In genomic region chr17:42441717-42442565, GRCh38 we compare ENCODE assay signal across 20 cellular contexts. TPM values are rescaled to one million over a fixed set of nuclear protein-coding genes. Genes with fewer than 3 reads are reported as not detected.
DNase-seq lines count a peak whose midpoint lies in the region; ATAC-seq, FAIRE-seq and TF ChIP-seq lines count a peak whose summit lies in the region.
"Had no signal": no experiment of that assay in that cellular context is flagged by ENCODE, and none has a peak within 500 bp of the region (broad histone marks: within the 10 kb centered on the region; RNA-seq: fewer than 3 reads in every experiment).

No MANE protein-coding gene starts in this region.

- no peak for TF ChIP-seq RAD21 in K562 (CRISPR knock-in tag; conservative IDR thresholded peaks at IDR 0.05 in 1 of 2, IDR thresholded peaks at IDR 0.05 in 1 of 2)

- H3K79me1 ChIP-seq in H9 (ENCODE audit: insufficient read depth, low read depth, low read length, poor library complexity, severe bottlenecking): no peaks in the 10 kb centered on the region

- TF ChIP-seq EP300 in K562 (IDR thresholded peaks at IDR 0.05; ENCODE audit: low read length): no peak

- H3K9me1 ChIP-seq in K562 (ENCODE audit: control insufficient read depth, insufficient read depth, low read length): no peaks in the 10 kb centered on the region

- peak overlapping the region in 1 of 10 experiments; percentile 5; a peak in 1 of 20 replicates for H3K4me3 ChIP-seq in BLaER1 treated with 17β-estradiol and CSF1 and Interleukin-3, amounts not matched to agents 10 nM and 100 nM
- H3K4me3 ChIP-seq in K562 (no peak overlapping the region), mucosa of rectum (ENCODE audit: low read length in 2 of 2) (peak overlapping the region; percentile 14 to 50)
- H3K4me3 ChIP-seq: breast epithelium, thyroid gland had no signal

- POLR2A ChIA-PET in K562 (lab: Yijun Ruan, JAX): interaction anchor here (0.6 to 2.0 kb wide), 7 partner anchors 11 to 242 kb away, joined by 3 to 9 read pairs (median 3); partner anchors contain the start of gene CAVIN1
- POLR2A ChIA-PET in activated CD8-positive, alpha-beta T cell treated with anti-CD3 and anti-CD28 coated beads, Interleukin-2, amount 10 ng/mL, durations not matched to agents 7 days and 5 days (lab: Charles Lee): no interaction called here

- ATAC-seq in K562: peak; percentile 75
- ATAC-seq in activated CD8-positive, alpha-beta T cell treated with anti-CD3 and anti-CD28 coated beads, Interleukin-2, amount 10 ng/mL, durations not matched to agents 7 days and 5 days: no peak

- H3K79me2 ChIP-seq in H9 (ENCODE audit: insufficient read depth, low read length) (no peaks in the 10 kb centered on the region), K562 (ENCODE audit: control insufficient read depth, insufficient read depth, low read length) (no peaks in the 10 kb centered on the region)

- TF ChIP-seq CTCF in H9 (conservative IDR thresholded peaks at IDR 0.05): no peak
- no peak for TF ChIP-seq CTCF in K562 (IDR thresholded peaks at IDR 0.05 in 2 of 3, conservative IDR thresholded peaks at IDR 0.05 in 1 of 3; ENCODE audit: insufficient read depth in 2 of 3, low read depth in 1 of 3, low read length in 3 of 3)

- peak overlapping the region in 3 of 11 experiments; percentile 51 to 68 (median 55); a peak in 5 of 22 replicates for H3K27ac ChIP-seq in BLaER1 treated with 17β-estradiol and CSF1 and Interleukin-3, amounts not matched to agents 10 nM and 100 nM
- H3K27ac ChIP-seq in H9 (ENCODE audit: insufficient read length, low read depth, low read length) (no peak overlapping the region), K562 (ENCODE audit: extremely low read depth, low read depth, low read length) (no peak overlapping the region), mucosa of rectum (ENCODE audit: low read depth in 2 of 2, low read length in 2 of 2) (peak overlapping the region; percentile 43 to 50)
- H3K27ac ChIP-seq: breast epithelium, thyroid gland had no signal

- H2AFZ ChIP-seq in H9 (ENCODE audit: low read length) (no peak overlapping the region), K562 (ENCODE audit: low read depth, low read length) (peak overlapping the region; percentile 82)

- H2BK12ac ChIP-seq in H9 (ENCODE audit: insufficient read length, low read depth, low read length): no peak overlapping the region

- no peak overlapping the region for H2BK15ac ChIP-seq in H9 (ENCODE audit: low read depth, low read length)

- FAIRE-seq in K562 (lab: Jason Lieb, UNC) (peak; percentile 74), frontal cortex (lab: Jason Lieb, UNC) (no peak)
- FAIRE-seq: keratinocyte had no signal

- no peak overlapping the region for H3K23ac ChIP-seq in H9 (ENCODE audit: insufficient read length, low read depth, low read length)

- peak overlapping the region; percentile 12 to 88 (median 57); a peak in 19 of 22 replicates for H3K4me2 ChIP-seq in BLaER1 treated with 17β-estradiol and CSF1 and Interleukin-3, amounts not matched to agents 10 nM and 100 nM
- H3K4me2 ChIP-seq in H9 (ENCODE audit: insufficient read depth, insufficient read length, low read length) (no peak overlapping the region), K562 (ENCODE audit: insufficient read depth, low read length) (peak overlapping the region; percentile 28; the same call in 1 of the 2 replicates)

- no peak overlapping the region for H3T11ph ChIP-seq in H9 (ENCODE audit: low read length)

- peak overlapping the region in 2 of 3 experiments; percentile 50 to 52; a peak in 4 of 7 replicates for H3K27ac Mint-ChIP-seq in H9
- H3K27ac Mint-ChIP-seq in activated CD8-positive, alpha-beta T cell treated with anti-CD3 and anti-CD28 coated beads, Interleukin-2, amount 10 ng/mL, durations not matched to agents 7 days and 5 days: no peak overlapping the region
- H3K27ac Mint-ChIP-seq: activated naive CD8-positive, alpha-beta T cell had no signal

- H3K4ac ChIP-seq in H9 (ENCODE audit: low read depth, low read length): no peak overlapping the region

- peaks cover 0 to 59% (median 23%) of the 10 kb centered on the region in 10 experiments; a peak in 18 of 20 replicates for H3K4me1 ChIP-seq in BLaER1 treated with 17β-estradiol and CSF1 and Interleukin-3, amounts not matched to agents 10 nM and 100 nM
- H3K4me1 ChIP-seq in H9 (ENCODE audit: insufficient read depth, low read length) (peaks cover 2% of the 10 kb centered on the region; the same call in 1 of the 2 replicates), K562 (replicated peaks in 1 of 2; ENCODE audit: control insufficient read depth in 2 of 2, insufficient read depth in 2 of 2, low read length in 2 of 2) (peaks cover 0 to 3% of the 10 kb centered on the region in 2 experiments; a peak in 2 of 5 replicates), mucosa of rectum (ENCODE audit: control insufficient read depth in 2 of 2, insufficient read depth in 2 of 2, low read length in 2 of 2) (peaks cover 7 to 9% of the 10 kb centered on the region in 2 donors)
- H3K4me1 ChIP-seq: breast epithelium had no signal

- CTCF ChIA-PET in K562 (lab: Yijun Ruan, JAX; ENCODE audit: low intra/inter-chr PET ratio): no interaction called here
- CTCF ChIA-PET in activated CD8-positive, alpha-beta T cell treated with anti-CD3 and anti-CD28 coated beads, Interleukin-2, amount 10 ng/mL, durations not matched to agents 7 days and 5 days (lab: Charles Lee): interaction anchor here (1.1 to 2.5 kb wide), 7 partner anchors 14 to 220 kb away, joined by 3 to 11 read pairs (median 6); no protein-coding TSS in a partner anchor

- no CpG with 5 or more reads among the region's 12 CpGs for WGBS in H9 (ENCODE audit: extremely low coverage, insufficient read length, low lambda C conversion rate)
- WGBS in K562 (ENCODE audit: insufficient coverage, low coverage, missing lambda C conversion rate): 26% methylated on average over 12 of the region's 12 CpGs

- H4K5ac ChIP-seq in H9 (ENCODE audit: insufficient read length, low read depth, low read length): no peak overlapping the region

- no peak for TF ChIP-seq POLR2A in K562 (conservative IDR thresholded peaks at IDR 0.05)

- H3K27me3 Mint-ChIP-seq in H9 (ENCODE audit: low read depth): no peaks in the 10 kb centered on the region
- H3K27me3 Mint-ChIP-seq in activated CD8-positive, alpha-beta T cell treated with anti-CD3 and anti-CD28 coated beads, Interleukin-2, amount 10 ng/mL, durations not matched to agents 7 days and 5 days (ENCODE audit: low read depth): peaks cover 9% of the 10 kb centered on the region
- H3K27me3 Mint-ChIP-seq: activated naive CD8-positive, alpha-beta T cell had no signal

- 0 out of 22 replicates have a peak, but pooled peaks cover 0 to 3% (median 0%) of the 10 kb centered on the region in 11 experiments for H3K9me3 ChIP-seq in BLaER1 treated with 17β-estradiol and CSF1 and Interleukin-3, amounts not matched to agents 10 nM and 100 nM (replicated peaks in 1 of 11)
- H3K9me3 ChIP-seq in H9 (ENCODE audit: control insufficient read depth, low read depth, low read length) (no peaks in the 10 kb centered on the region), K562 (replicated peaks; ENCODE audit: control insufficient read depth, insufficient read depth, low read depth, low read length) (no peaks in the 10 kb centered on the region), mucosa of rectum (ENCODE audit: control insufficient read depth in 2 of 2, low read length in 2 of 2) (no peaks in the 10 kb centered on the region)
- H3K9me3 ChIP-seq: breast epithelium, thyroid gland had no signal

- no peak overlapping the region for H3K4me3 Mint-ChIP-seq in H9
- H3K4me3 Mint-ChIP-seq in activated CD8-positive, alpha-beta T cell treated with anti-CD3 and anti-CD28 coated beads, Interleukin-2, amount 10 ng/mL, durations not matched to agents 7 days and 5 days: no peak overlapping the region
- H3K4me3 Mint-ChIP-seq: activated naive CD8-positive, alpha-beta T cell had no signal

- H2AK5ac ChIP-seq in H9 (ENCODE audit: insufficient read length, low read length): no peak overlapping the region

- no peaks in the 10 kb centered on the region for H3K27me3 ChIP-seq in BLaER1 treated with 17β-estradiol and CSF1 and Interleukin-3, amounts not matched to agents 10 nM and 100 nM
- H3K27me3 ChIP-seq in H9 (ENCODE audit: insufficient read depth, low read length) (no peaks in the 10 kb centered on the region), K562 (ENCODE audit: control insufficient read depth in 2 of 2, insufficient read depth in 2 of 2, low read length in 2 of 2) (no peaks in the 10 kb centered on the region), mucosa of rectum (ENCODE audit: control insufficient read depth in 2 of 2, insufficient read depth in 2 of 2, low read length in 2 of 2) (no peaks in the 10 kb centered on the region)
- H3K27me3 ChIP-seq: breast epithelium, thyroid gland had no signal

- H3K18ac ChIP-seq in H9 (ENCODE audit: insufficient read length, low read depth, low read length): no peak overlapping the region

- no peak overlapping the region for H2BK5ac ChIP-seq in H9 (ENCODE audit: insufficient read length, low read length)

- no peak overlapping the region for H4K91ac ChIP-seq in H9 (ENCODE audit: insufficient read length, low read depth, low read length)

- no peaks in the 10 kb centered on the region for H3K23me2 ChIP-seq in H9 (ENCODE audit: insufficient read length, low read depth, low read length, poor library complexity, severe bottlenecking)

- no TSS peak for BruUV-seq in K562 (replicated peaks; lab: Mats Ljungman, UMichigan)

- no peaks in the 10 kb centered on the region for H4K20me1 ChIP-seq in BLaER1 treated with 17β-estradiol and CSF1 and Interleukin-3, amounts not matched to agents 10 nM and 100 nM
- no peaks in the 10 kb centered on the region for H4K20me1 ChIP-seq in H9 (ENCODE audit: control insufficient read depth, insufficient read depth, insufficient read length)
- H4K20me1 ChIP-seq in K562 (replicated peaks; ENCODE audit: control insufficient read depth, insufficient read depth, low read length): no peaks in the 10 kb centered on the region

- in situ Hi-C loops in K562 (cut with MboI): no loop called here

- H4K8ac ChIP-seq in H9 (replicated peaks; ENCODE audit: insufficient read length, low read depth, low read length): no peak overlapping the region

- no peak overlapping the region for H3K14ac ChIP-seq in H9 (ENCODE audit: insufficient read depth, low read length)

- DNase-seq in H9 (no peak), K562 (ENCODE audit: extremely low read depth in 1 of 4, low spot score in 3 of 4) (no peak), NCI-H1092 (lab: John Stamatoyannopoulos, UW) (no peak), frontal cortex (ENCODE audit: low spot score in 2 of 2) (no peak)
- no peak for DNase-seq in activated CD4-positive, CD25-positive, alpha-beta regulatory T cell (lab: John Stamatoyannopoulos, UW)
- DNase-seq in activated CD8-positive, alpha-beta T cell treated with anti-CD3 and anti-CD28 coated beads, Interleukin-2, amount 10 ng/mL, durations not matched to agents 7 days and 5 days: no peak
- DNase-seq: activated CD8-positive, alpha-beta memory T cell treated with anti-CD3 and anti-CD28 coated beads, Interleukin-2, amount 50 U/mL, for 48 hours; AML-193; DMS 273 treated with DMSO at 0.1 percent for 48 hours; head of caudate nucleus; KG1; NK-92 treated with Interleukin-12 subunit alpha and Interleukin-12 subunit beta, amount 100 ng/mL, for 24 hours; stimulated activated CD4-positive, alpha-beta T cell treated with anti-CD3 and anti-CD28 coated beads, Interleukin-4, amount 100 ng/mL, for 24 hours; stimulated activated CD8-positive, alpha-beta memory T cell treated with anti-CD3 and anti-CD28 coated beads, Interleukin-4, amount 100 ng/mL, for 48 hours; thyroid gland had no signal

- peaks cover 10 to 13% of the 10 kb centered on the region in 2 experiments for H3K4me1 Mint-ChIP-seq in H9
- H3K4me1 Mint-ChIP-seq in activated CD8-positive, alpha-beta T cell treated with anti-CD3 and anti-CD28 coated beads, Interleukin-2, amount 10 ng/mL, durations not matched to agents 7 days and 5 days (ENCODE audit: low read depth): peaks cover 2% of the 10 kb centered on the region

- no peak overlapping the region for H2BK120ac ChIP-seq in H9 (ENCODE audit: low read depth, low read length, poor library complexity, severe bottlenecking)

- intact Hi-C loops in K562 (cut with micrococcal nuclease): no loop called here

- peaks cover 4 to 8% of the 10 kb centered on the region in 2 experiments; a peak in 3 of 5 replicates for H3K9me3 Mint-ChIP-seq in H9
- no peaks in the 10 kb centered on the region for H3K9me3 Mint-ChIP-seq in activated CD8-positive, alpha-beta T cell treated with anti-CD3 and anti-CD28 coated beads, Interleukin-2, amount 10 ng/mL, durations not matched to agents 7 days and 5 days (ENCODE audit: insufficient read depth)

- H2BK20ac ChIP-seq in H9 (ENCODE audit: low read depth, low read length, poor library complexity, severe bottlenecking): no peak overlapping the region

- H3K56ac ChIP-seq in H9 (ENCODE audit: insufficient read length, low read depth, low read length): no peak overlapping the region

- no peaks in the 10 kb centered on the region for H3K36me3 ChIP-seq in BLaER1 treated with 17β-estradiol and CSF1 and Interleukin-3, amounts not matched to agents 10 nM and 100 nM
- H3K36me3 ChIP-seq in K562 (ENCODE audit: control insufficient read depth, insufficient read depth, low read length) (no peaks in the 10 kb centered on the region), mucosa of rectum (ENCODE audit: control insufficient read depth in 2 of 2, insufficient read depth in 2 of 2, low read length in 2 of 2) (no peaks in the 10 kb centered on the region)
- H3K36me3 ChIP-seq: breast epithelium, thyroid gland had no signal

- H3K9ac ChIP-seq in BLaER1 treated with 17β-estradiol and CSF1 and Interleukin-3, amounts not matched to agents 10 nM and 100 nM: peak overlapping the region in 3 of 11 experiments; percentile 34 to 39 (median 39); a peak in 3 of 22 replicates
- H3K9ac ChIP-seq in H9 (ENCODE audit: extremely low read depth, insufficient read length, low read length) (no peak overlapping the region), K562 (ENCODE audit: insufficient read depth in 1 of 2, low read depth in 2 of 2, low read length in 2 of 2) (no peak overlapping the region; a peak in 1 of 4 replicates), mucosa of rectum (ENCODE audit: low read depth in 1 of 2, low read length in 2 of 2) (no peak overlapping the region)

- H3K36me3 Mint-ChIP-seq in H9 (ENCODE audit: insufficient read depth in 1 of 3, low read depth in 3 of 3): no peaks in the 10 kb centered on the region
- H3K36me3 Mint-ChIP-seq in activated CD8-positive, alpha-beta T cell treated with anti-CD3 and anti-CD28 coated beads, Interleukin-2, amount 10 ng/mL, durations not matched to agents 7 days and 5 days (ENCODE audit: low read depth): no peaks in the 10 kb centered on the region
- H3K36me3 Mint-ChIP-seq: activated naive CD8-positive, alpha-beta T cell had no signal

RNA-seq across cellular contexts. Expression of gene ATP6V0A1, which starts 16.7 kb away (rescaled TPM):
- total RNA-seq in H9 (2021) (47.8 and 54.1 TPM in 2 replicates), K562 (2014; rRNA removed) (71.7 and 82.2 TPM in 2 replicates), K562 (2014; rRNA removed; fragmentation: Illumina TruSeq; extraction: Trizol) (75.5 and 89.2 TPM in 2 replicates), K562 (2015; rRNA removed; fragmentation: Illumina TruSeq; extraction: Trizol) (54.9 and 56.1 TPM in 2 replicates), K562 (2021) (127 and 141 TPM in 2 replicates), frontal cortex (207 TPM)
- 998 and 1,046 TPM in 2 replicates for total RNA-seq in K562 (2011; cell fraction: chromatin; rRNA removed; ENCODE audit: low replicate concordance)
- 668 and 698 TPM in 2 replicates for total RNA-seq in K562 (2011; cell fraction: nucleolus; rRNA removed)
- 746 and 878 TPM in 2 replicates for total RNA-seq in K562 (2011; cell fraction: nucleoplasm; rRNA removed)
- polyA plus RNA-seq in K562 (2011; rRNA removed) (102 and 104 TPM in 2 replicates), K562 (2014; fragmentation: Illumina TruSeq; extraction: Trizol) (143 and 158 TPM in 2 replicates), K562 (2014; fragmentation: Nextera tagmentation; extraction: Ambion mirVana) (10 to 100 TPM; 11.8 to 46.3 TPM), K562 (2014; rRNA removed) (62.7 and 80.3 TPM in 2 replicates)
- polyA plus RNA-seq in K562 (2011; cell fraction: cytosol; rRNA removed): 101 and 137 TPM in 2 replicates
- 300 and 643 TPM in 2 replicates for polyA plus RNA-seq in K562 (2011; cell fraction: nucleus; rRNA removed)
- polyA plus RNA-seq in K562 (2012): 77.1 and 103 TPM in 2 replicates
- polyA minus RNA-seq in K562 (2011; rRNA and poly(A)+ RNA removed): 165 and 302 TPM in 2 replicates
- polyA minus RNA-seq in K562 (2011; cell fraction: cytosol; rRNA and poly(A)+ RNA removed): 41.3 and 104 TPM in 2 replicates
- 181 and 232 TPM in 2 replicates for polyA minus RNA-seq in K562 (2011; cell fraction: nucleus; rRNA and poly(A)+ RNA removed)
- 1 to 10 TPM; 2.1 to 2.2 TPM for total RNA-seq in activated CD8-positive, alpha-beta T cell treated with anti-CD3 and anti-CD28 coated beads, Interleukin-2, amount 10 ng/mL, durations not matched to agents 7 days and 5 days

RNA-seq across cellular contexts. Expression of gene CAVIN1, which starts 18.9 kb away (rescaled TPM):
- total RNA-seq in H9 (2021) (65.2 and 70.0 TPM in 2 replicates), K562 (2014; rRNA removed) (126 and 135 TPM in 2 replicates), K562 (2014; rRNA removed; fragmentation: Illumina TruSeq; extraction: Trizol) (56.1 and 57.8 TPM in 2 replicates), K562 (2015; rRNA removed; fragmentation: Illumina TruSeq; extraction: Trizol) (74.5 and 80.0 TPM in 2 replicates), K562 (2021) (143 and 162 TPM in 2 replicates), frontal cortex (8.2 TPM)
- 11.6 and 29.3 TPM in 2 replicates for total RNA-seq in K562 (2011; cell fraction: chromatin; rRNA removed; ENCODE audit: low replicate concordance)
- 22.9 and 29.9 TPM in 2 replicates for total RNA-seq in K562 (2011; cell fraction: nucleolus; rRNA removed)
- total RNA-seq in K562 (2011; cell fraction: nucleoplasm; rRNA removed): 18.6 and 22.2 TPM in 2 replicates
- polyA plus RNA-seq in K562 (2011; rRNA removed) (44.6 and 60.0 TPM in 2 replicates), K562 (2014; fragmentation: Illumina TruSeq; extraction: Trizol) (77.6 and 93.7 TPM in 2 replicates), K562 (2014; fragmentation: Nextera tagmentation; extraction: Ambion mirVana) (1 to 10 TPM; 6.8 to 8.6 TPM), K562 (2014; rRNA removed) (72.9 and 92.8 TPM in 2 replicates)
- polyA plus RNA-seq in K562 (2011; cell fraction: cytosol; rRNA removed): 39.4 and 107 TPM in 2 replicates
- 8.0 and 16.1 TPM in 2 replicates for polyA plus RNA-seq in K562 (2011; cell fraction: nucleus; rRNA removed)
- polyA plus RNA-seq in K562 (2012): 74.3 and 99.4 TPM in 2 replicates
- polyA minus RNA-seq in K562 (2011; rRNA and poly(A)+ RNA removed): 34.7 and 64.3 TPM in 2 replicates
- polyA minus RNA-seq in K562 (2011; cell fraction: cytosol; rRNA and poly(A)+ RNA removed): 81.5 and 110 TPM in 2 replicates
- 9.4 and 9.6 TPM in 2 replicates for polyA minus RNA-seq in K562 (2011; cell fraction: nucleus; rRNA and poly(A)+ RNA removed)
- total RNA-seq in activated CD8-positive, alpha-beta T cell treated with anti-CD3 and anti-CD28 coated beads, Interleukin-2, amount 10 ng/mL, durations not matched to agents 7 days and 5 days: 1 to 10 TPM; 1.7 to 2.0 TPM

RNA-seq across cellular contexts. Expression of gene STAT3, which starts 53.7 kb away (rescaled TPM):
- total RNA-seq in H9 (2021): 82.1 and 83.2 TPM in 2 replicates
- total RNA-seq in K562 (2011; cell fraction: chromatin; rRNA removed; ENCODE audit: low replicate concordance): 176 and 210 TPM in 2 replicates
- total RNA-seq in K562 (2011; cell fraction: nucleolus; rRNA removed): 110 and 117 TPM in 2 replicates
- total RNA-seq in K562 (2011; cell fraction: nucleoplasm; rRNA removed): 145 and 167 TPM in 2 replicates
- 90.4 and 99.6 TPM in 2 replicates for total RNA-seq in K562 (2014; rRNA removed)
- 108 and 115 TPM in 2 replicates for total RNA-seq in K562 (2014; rRNA removed; fragmentation: Illumina TruSeq; extraction: Trizol)
- 105 and 113 TPM in 2 replicates for total RNA-seq in K562 (2015; rRNA removed; fragmentation: Illumina TruSeq; extraction: Trizol)
- 120 and 133 TPM in 2 replicates for total RNA-seq in K562 (2021)
- polyA plus RNA-seq in K562 (2011; rRNA removed): 90.0 and 120 TPM in 2 replicates
- 83.3 and 125 TPM in 2 replicates for polyA plus RNA-seq in K562 (2011; cell fraction: cytosol; rRNA removed)
- 58.4 and 72.2 TPM in 2 replicates for polyA plus RNA-seq in K562 (2011; cell fraction: nucleus; rRNA removed)
- polyA plus RNA-seq in K562 (2012): 160 and 179 TPM in 2 replicates
- 179 and 180 TPM in 2 replicates for polyA plus RNA-seq in K562 (2014; fragmentation: Illumina TruSeq; extraction: Trizol)
- 100 to 1,000 TPM; 114 to 160 TPM for polyA plus RNA-seq in K562 (2014; fragmentation: Nextera tagmentation; extraction: Ambion mirVana)
- polyA plus RNA-seq in K562 (2014; rRNA removed): 120 and 134 TPM in 2 replicates
- 111 and 124 TPM in 2 replicates for polyA minus RNA-seq in K562 (2011; rRNA and poly(A)+ RNA removed)
- 68.3 and 70.2 TPM in 2 replicates for polyA minus RNA-seq in K562 (2011; cell fraction: cytosol; rRNA and poly(A)+ RNA removed)
- 35.3 and 48.0 TPM in 2 replicates for polyA minus RNA-seq in K562 (2011; cell fraction: nucleus; rRNA and poly(A)+ RNA removed)
- 26.5 TPM for total RNA-seq in frontal cortex
- total RNA-seq in activated CD8-positive, alpha-beta T cell treated with anti-CD3 and anti-CD28 coated beads, Interleukin-2, amount 10 ng/mL, durations not matched to agents 7 days and 5 days: 100 to 1,000 TPM in 1 of 2 experiments, 10 to 100 TPM in 1; 94.7 to 101 TPM

Comparison
In these comparisons a context has a peak if more than half of its experiments do, and no peak if none do; other contexts are left out.
1. H3K27ac ChIP-seq: peak in mucosa of rectum (2 of 2); none in H9 (single experiment) and K562 (single experiment).
2. RNA of gene ATP6V0A1, which starts 16.7 kb away (total RNA-seq): 207 TPM in frontal cortex (single experiment), 54.9 to 1,046 TPM in K562 and 47.8 to 54.1 TPM in H9; 2.1 to 2.2 TPM in activated CD8-positive, alpha-beta T cell treated with anti-CD3 and anti-CD28 coated beads, Interleukin-2, amount 10 ng/mL, durations not matched to agents 7 days and 5 days; every median in the first group is over 10 times any median in the second.